17 cellular contexts compared by ENCODE assay signal in genomic region chr12:3018284-3019004, GRCh38. TPM values are rescaled to one million over a fixed set of nuclear protein-coding genes. Genes with fewer than 3 reads are reported as not detected.
DNase-seq lines count a peak whose midpoint lies in the region; ATAC-seq, FAIRE-seq and TF ChIP-seq lines count a peak whose summit lies in the region.
"Had no signal": no experiment of that assay in that cellular context is flagged by ENCODE, and none has a peak within 500 bp of the region (broad histone marks: within the 10 kb centered on the region; RNA-seq: fewer than 3 reads in every experiment).

No MANE protein-coding gene starts in this region.

- H3K18ac ChIP-seq in H1 (ENCODE audit: extremely low read depth, low read length): no peak overlapping the region

- H2BK12ac ChIP-seq in H1 (ENCODE audit: low read depth, low read length): no peak overlapping the region

- peaks cover 2 to 17% of the 10 kb centered on the region in 2 experiments for H4K20me1 ChIP-seq in H1 (replicated peaks in 1 of 2; ENCODE audit: control insufficient read depth in 1 of 2, insufficient read depth in 2 of 2, low read length in 2 of 2)

- no peaks in the 10 kb centered on the region for H3K23me2 ChIP-seq in H1 (ENCODE audit: low read depth, low read length)

- H3K27ac Mint-ChIP-seq in stimulated activated naive CD8-positive, alpha-beta T cell treated with anti-CD3 and anti-CD28 coated beads, Interleukin-15, amount 100 ng/mL, for 72 hours: peak overlapping the region in 1 of 2 donors; percentile 63
- no peak overlapping the region for H3K27ac Mint-ChIP-seq in stimulated activated memory B cell treated with anti-CD40 and anti-IgM and Interleukin-4, amounts not matched to agents 10 μg/mL and 1 μg/mL and 100 μg/mL, for 72 hours
- H3K27ac Mint-ChIP-seq: CD4-positive, alpha-beta memory T cell had no signal

- TF ChIP-seq RAD21 in H1 (IDR thresholded peaks at IDR 0.05 in 1 of 2, conservative IDR thresholded peaks at IDR 0.05 in 1 of 2; ENCODE audit: low read depth in 2 of 2, low read length in 2 of 2): no peak

- no peak overlapping the region for H3K27ac ChIP-seq in H1 (ENCODE audit: low read depth, low read length)

- no peak for TF ChIP-seq CTCF in H1 (IDR thresholded peaks at IDR 0.05; ENCODE audit: control extremely low read depth in 1 of 3, insufficient read depth in 1 of 3, low read depth in 1 of 3, low read length in 3 of 3)

- H3K23ac ChIP-seq in H1 (ENCODE audit: insufficient read length): no peak overlapping the region

- POLR2A ChIA-PET in H1 (lab: Charles Lee; ENCODE audit: partially characterized antibody): interaction anchor here (0.9 to 1.7 kb wide), 3 partner anchors 9 to 106 kb away, joined by 3 to 5 read pairs (median 3); no protein-coding TSS in a partner anchor

- no peak overlapping the region for H3K4ac ChIP-seq in H1 (replicated peaks; ENCODE audit: insufficient read length, low read depth, low read length)

- H3K9ac ChIP-seq in H1 (replicated peaks in 1 of 4; ENCODE audit: extremely low read depth in 1 of 4, low read depth in 3 of 4, low read length in 3 of 4): no peak overlapping the region

- no peak for FAIRE-seq in H1 (lab: Jason Lieb, UNC)
- FAIRE-seq: GM12891, GM18507 had no signal

- H4K5ac ChIP-seq in H1 (ENCODE audit: insufficient read length, low read depth, low read length): no peak overlapping the region

- no peak overlapping the region; the same call in 1 of the 2 replicates for H2BK5ac ChIP-seq in H1 (ENCODE audit: low read depth, low read length)

- no peak overlapping the region for H3K4me3 Mint-ChIP-seq in stimulated activated naive CD8-positive, alpha-beta T cell treated with anti-CD3 and anti-CD28 coated beads, Interleukin-15, amount 100 ng/mL, for 72 hours
- H3K4me3 Mint-ChIP-seq in stimulated activated memory B cell treated with anti-CD40 and anti-IgM and Interleukin-4, amounts not matched to agents 10 μg/mL and 1 μg/mL and 100 μg/mL, for 72 hours: no peak overlapping the region
- H3K4me3 Mint-ChIP-seq: CD4-positive, alpha-beta memory T cell; H9 had no signal

- no peaks in the 10 kb centered on the region for H3K9me3 Mint-ChIP-seq in stimulated activated naive CD8-positive, alpha-beta T cell treated with anti-CD3 and anti-CD28 coated beads, Interleukin-15, amount 100 ng/mL, for 72 hours
- no peaks in the 10 kb centered on the region for H3K9me3 Mint-ChIP-seq in stimulated activated memory B cell treated with anti-CD40 and anti-IgM and Interleukin-4, amounts not matched to agents 10 μg/mL and 1 μg/mL and 100 μg/mL, for 72 hours
- H3K9me3 Mint-ChIP-seq: CD4-positive, alpha-beta memory T cell; H9 had no signal

- H3K56ac ChIP-seq in H1 (replicated peaks; ENCODE audit: insufficient read length, low read depth, low read length): no peak overlapping the region

- TF ChIP-seq POLR2A in H1 (IDR thresholded peaks at IDR 0.05; ENCODE audit: control extremely low read depth in 1 of 2, low read depth in 2 of 2, low read length in 2 of 2): no peak

- H3K79me2 ChIP-seq in H1 (ENCODE audit: control insufficient read depth in 1 of 2, insufficient read depth in 2 of 2, low read length in 2 of 2): no peaks in the 10 kb centered on the region

- H3K4me2 ChIP-seq in H1 (ENCODE audit: insufficient read depth in 1 of 2, low read depth in 2 of 2, low read length in 2 of 2): no peak overlapping the region

- TF ChIP-seq EP300 in H1 (IDR thresholded peaks at IDR 0.05; ENCODE audit: borderline replicate concordance in 1 of 2, low read depth in 2 of 2, low read length in 2 of 2): no peak

- 94% methylated on average over 13 of the region's 15 CpGs; no CpG with 5 or more reads in 1 of the 2 experiments for WGBS in H1 (ENCODE audit: extremely low coverage in 1 of 2, insufficient coverage in 1 of 2, insufficient read length in 1 of 2, insufficient replicate concordance in 2 of 2, low coverage in 1 of 2, low lambda C conversion rate in 2 of 2, missing lambda C conversion rate in 1 of 2), 2 experiments

- H2BK15ac ChIP-seq in H1 (ENCODE audit: low read length): no peak overlapping the region

- H3K27me3 Mint-ChIP-seq in stimulated activated naive CD8-positive, alpha-beta T cell treated with anti-CD3 and anti-CD28 coated beads, Interleukin-15, amount 100 ng/mL, for 72 hours: no peaks in the 10 kb centered on the region
- H3K27me3 Mint-ChIP-seq in stimulated activated memory B cell treated with anti-CD40 and anti-IgM and Interleukin-4, amounts not matched to agents 10 μg/mL and 1 μg/mL and 100 μg/mL, for 72 hours: peaks cover 26% of the 10 kb centered on the region

- no peaks in the 10 kb centered on the region for H3K9me3 ChIP-seq in H1 (ENCODE audit: insufficient read depth in 2 of 2, low read depth in 1 of 2, low read length in 1 of 2)

- H3K4me1 ChIP-seq in H1 (replicated peaks in 1 of 4; ENCODE audit: control insufficient read depth in 3 of 4, insufficient read depth in 4 of 4, low read length in 3 of 4): no peaks in the 10 kb centered on the region; a peak in 1 of 7 replicates

- DNase-seq in stimulated activated naive CD8-positive, alpha-beta T cell treated with anti-CD3 and anti-CD28 coated beads, Interleukin-15, amount 100 ng/mL, for 72 hours: no peak
- no peak for DNase-seq in stimulated activated naive CD8-positive, alpha-beta T cell treated with anti-CD3 and anti-CD28 coated beads, Interleukin-15, Interleukin-2, amounts not matched to agents 100 U/mL and 50 U/mL, for 24 hours
- DNase-seq in H1 (ENCODE audit: low read depth in 1 of 2, low spot score in 2 of 2) (no peak), SHP77 treated with DMSO at 0.1 percent for 48 hours (lab: John Stamatoyannopoulos, UW) (no peak), SIG-M5 treated with dmso at 0.1 percent for 504 hours (lab: John Stamatoyannopoulos, UW; ENCODE audit: unreplicated experiment) (no peak)
- DNase-seq: C1 segment of cervical spinal cord; Calu3; CD4-positive, alpha-beta memory T cell; COR-L47; DMS53; DMS79 treated with DMSO at 0.1 percent for 48 hours; GF-D8; H9 had no signal

- no peaks in the 10 kb centered on the region for H3K4me1 Mint-ChIP-seq in stimulated activated naive CD8-positive, alpha-beta T cell treated with anti-CD3 and anti-CD28 coated beads, Interleukin-15, amount 100 ng/mL, for 72 hours
- H3K4me1 Mint-ChIP-seq in stimulated activated memory B cell treated with anti-CD40 and anti-IgM and Interleukin-4, amounts not matched to agents 10 μg/mL and 1 μg/mL and 100 μg/mL, for 72 hours: no peaks in the 10 kb centered on the region
- H3K4me1 Mint-ChIP-seq: CD4-positive, alpha-beta memory T cell had no signal

- no peaks in the 10 kb centered on the region for H3K79me1 ChIP-seq in H1 (ENCODE audit: low read depth, low read length)

- no peak overlapping the region for H4K91ac ChIP-seq in H1 (replicated peaks; ENCODE audit: insufficient read length, low read length)

- H2AFZ ChIP-seq in H1 (ENCODE audit: low read length): no peak overlapping the region

- no peak overlapping the region for H2BK20ac ChIP-seq in H1 (ENCODE audit: low read length)

- no peak overlapping the region for H3K14ac ChIP-seq in H1 (ENCODE audit: insufficient read length)

- no peak overlapping the region for H2BK120ac ChIP-seq in H1 (replicated peaks; ENCODE audit: low read depth, low read length)

- no peaks in the 10 kb centered on the region for H3K36me3 Mint-ChIP-seq in stimulated activated memory B cell treated with anti-CD40 and anti-IgM and Interleukin-4, amounts not matched to agents 10 μg/mL and 1 μg/mL and 100 μg/mL, for 72 hours
- H3K36me3 Mint-ChIP-seq: CD4-positive, alpha-beta memory T cell had no signal

- ATAC-seq in stimulated activated naive CD8-positive, alpha-beta T cell treated with anti-CD3 and anti-CD28 coated beads, Interleukin-15, amount 100 ng/mL, for 72 hours: peak; percentile 16
- no peak for ATAC-seq in stimulated activated naive CD8-positive, alpha-beta T cell treated with anti-CD3 and anti-CD28 coated beads, Interleukin-15, Interleukin-2, amounts not matched to agents 100 U/mL and 50 U/mL, for 24 hours
- peak; percentile 4 for ATAC-seq in stimulated activated memory B cell treated with anti-CD40 and anti-IgM and Interleukin-4, amounts not matched to agents 10 μg/mL and 1 μg/mL and 100 μg/mL, for 72 hours
- ATAC-seq: HCT116 had no signal

- CTCF ChIA-PET in H1 (lab: Charles Lee; ENCODE audit: partially characterized antibody): interaction anchor here (1.2 to 5.4 kb wide), 6 partner anchors 9 to 74 kb away, joined by 3 to 27 read pairs (median 10); no protein-coding TSS in a partner anchor

- peaks cover 10 to 29% (median 19%) of the 10 kb centered on the region in 4 experiments; a peak in 7 of 8 replicates for H3K36me3 ChIP-seq in H1 (ENCODE audit: control insufficient read depth in 2 of 4, insufficient read depth in 4 of 4, low read length in 3 of 4)

- peak overlapping the region; percentile 17; the same call in 1 of the 2 replicates for H4K8ac ChIP-seq in H1 (ENCODE audit: extremely low read depth, insufficient read depth, low read length)

- no peak overlapping the region for H2AK5ac ChIP-seq in H1 (ENCODE audit: low read depth, low read length)

- H3K4me3 ChIP-seq in H1 (ENCODE audit: extremely low read depth in 1 of 4, insufficient read depth in 2 of 4, low read depth in 3 of 4, low read length in 4 of 4): no peak overlapping the region

- H3K27me3 ChIP-seq in H1 (replicated peaks in 1 of 4; ENCODE audit: control insufficient read depth in 3 of 4, extremely low read depth in 1 of 4, insufficient read depth in 3 of 4, low read length in 3 of 4): no peaks in the 10 kb centered on the region

TF ChIP-seq in H1, 55 proteins besides CTCF, POLR2A, EP300 and RAD21 (continues in another document):
- TF ChIP-seq PHF8 (conservative IDR thresholded peaks at IDR 0.05; ENCODE audit: low read depth, low read length): no peak
- TF ChIP-seq JUN (IDR thresholded peaks at IDR 0.05; ENCODE audit: low read depth, low read length): no peak

RNA-seq across cellular contexts. Expression of gene TSPAN9, which starts 58.7 kb away (rescaled TPM):
- 26.1 and 29.1 TPM in 2 replicates for total RNA-seq in H1 (2021; fragmentation: NEBNext Ultra II Directional; extraction: Animal tissue kit (Norgen Biotek cat#: 25700))
- polyA plus RNA-seq in H1 (2011; rRNA removed): 11.5 and 20.7 TPM in 2 replicates
- 18.5 TPM for polyA plus RNA-seq in H1 (2011; cell fraction: cytosol; rRNA removed)
- 28.8 TPM for polyA plus RNA-seq in H1 (2011; cell fraction: nucleus; rRNA removed)
- polyA plus RNA-seq in H1 (2012, experiment 1 of 2): 12.7 to 19.8 TPM (median 17.2 TPM) in 4 replicates
- polyA plus RNA-seq in H1 (2012, experiment 2 of 2): 14.9 TPM
- 20.1 TPM for polyA plus RNA-seq in H1 (2013, experiment 1 of 2)
- 22.9 TPM for polyA plus RNA-seq in H1 (2013, experiment 2 of 2)
- polyA minus RNA-seq in H1 (2011; rRNA and poly(A)+ RNA removed): 22.9 and 41.1 TPM in 2 replicates
- polyA minus RNA-seq in H1 (2011; cell fraction: cytosol; rRNA and poly(A)+ RNA removed): 7.2 TPM
- polyA minus RNA-seq in H1 (2011; cell fraction: nucleus; rRNA and poly(A)+ RNA removed): 17.2 TPM
- polyA plus RNA-seq: CD4-positive, alpha-beta memory T cell had no signal

RNA-seq across cellular contexts. Expression of gene TEAD4, which starts 59.2 kb away (rescaled TPM):
- total RNA-seq in H1 (2021; fragmentation: NEBNext Ultra II Directional; extraction: Animal tissue kit (Norgen Biotek cat#: 25700)): 116 TPM in 2 replicates
- 56.7 and 90.1 TPM in 2 replicates for polyA plus RNA-seq in H1 (2011; rRNA removed)
- polyA plus RNA-seq in H1 (2011; cell fraction: cytosol; rRNA removed): 73.5 TPM
- polyA plus RNA-seq in H1 (2011; cell fraction: nucleus; rRNA removed): 80.7 TPM
- polyA plus RNA-seq in H1 (2012, experiment 1 of 2): 61.3 to 87.1 TPM (median 74.6 TPM) in 4 replicates
- 80.7 TPM for polyA plus RNA-seq in H1 (2012, experiment 2 of 2)
- 69.8 TPM for polyA plus RNA-seq in H1 (2013, experiment 1 of 2)
- 72.8 TPM for polyA plus RNA-seq in H1 (2013, experiment 2 of 2)
- 53.3 and 61.0 TPM in 2 replicates for polyA minus RNA-seq in H1 (2011; rRNA and poly(A)+ RNA removed)
- 73.5 TPM for polyA minus RNA-seq in H1 (2011; cell fraction: cytosol; rRNA and poly(A)+ RNA removed)
- polyA minus RNA-seq in H1 (2011; cell fraction: nucleus; rRNA and poly(A)+ RNA removed): 47.6 TPM
- total RNA-seq: CD4-positive, alpha-beta memory T cell had no signal
- polyA plus RNA-seq: CD4-positive, alpha-beta memory T cell had no signal
